ENCODE assay signal across 1 cellular context in genomic region chr21:34912022-34912933, GRCh38.
TF ChIP-seq lines count a peak whose summit lies in the region.

No MANE protein-coding gene starts in this region.

TF ChIP-seq in GM23338, 12 proteins besides CTCF, POLR2A, EP300 and RAD21 (continued from another document):
- no peak for TF ChIP-seq REST (IDR thresholded peaks at IDR 0.05; ENCODE audit: unreplicated experiment)
- TF ChIP-seq STAT1 (IDR thresholded peaks at IDR 0.05; ENCODE audit: unreplicated experiment) = no peak
- no peak for TF ChIP-seq POLR2AphosphoS5 (IDR thresholded peaks at IDR 0.05; ENCODE audit: low read depth)
- TF ChIP-seq JUNB (IDR thresholded peaks at IDR 0.05; ENCODE audit: unreplicated experiment) = no peak
- TF ChIP-seq CREB1 (CRISPR knock-in tag; IDR thresholded peaks at IDR 0.05; ENCODE audit: low read depth) = no peak
- TF ChIP-seq ZNF114 (CRISPR knock-in tag; IDR thresholded peaks at IDR 0.05) = no peak
